ENCODE assay signal across 17 cellular contexts in genomic region chr13:39244561-39245230, GRCh38.
"Had no signal": no experiment of that assay in that cellular context is flagged by ENCODE, and none has a peak within 500 bp of the region (broad histone marks: within the 10 kb centered on the region; RNA-seq: fewer than 3 reads in every experiment).

No MANE protein-coding gene starts in this region.

- DNase-seq: activated CD4-positive, alpha-beta T cell treated with anti-CD3 and anti-CD28 coated beads, Interleukin-2, amount 50 U/mL, for 4 hours; activated CD4-positive, CD25-positive, alpha-beta regulatory T cell treated with anti-CD3 and anti-CD28 coated beads, Interleukin-2, amount 50 U/mL, for 72 hours; activated effector memory CD4-positive, alpha-beta T cell treated with Interleukin-2 at 50 U/mL for 16 hours; activated T-cell treated with anti-CD3 and anti-CD28 coated beads, Interleukin-2, amount 50 U/mL, for 24 hours; amygdala; cortex of kidney; effector memory CD4-positive, alpha-beta T cell; left ventricle myocardium inferior; mesenchymal stem cell; stimulated activated CD4-positive, alpha-beta T cell treated with anti-CD3 and anti-CD28 coated beads, Interleukin-12 subunit alpha, Interleukin-12 subunit beta, amount 100 ng/mL, for 4 hours; stimulated activated naive CD4-positive, alpha-beta T cell; substantia nigra; transverse colon had no signal

- H3K36me3 ChIP-seq: gastroesophageal sphincter, left ventricle myocardium inferior, transverse colon had no signal

- H3K9me3 ChIP-seq: gastroesophageal sphincter, left ventricle myocardium inferior, transverse colon had no signal

- ATAC-seq: activated naive CD4-positive, alpha-beta T cell treated with anti-CD3 and anti-CD28 coated beads, Interleukin-2, amount 50 U/mL, for 72 hours; gastroesophageal sphincter; natural killer cell treated with Interleukin-12 subunit alpha and Interleukin-12 subunit beta and Interleukin-15 and Interleukin-18, amount 100 ng/mL, for 72 hours had no signal

- H3K27me3 ChIP-seq: gastroesophageal sphincter, transverse colon had no signal

- H3K4me3 ChIP-seq: gastroesophageal sphincter, left ventricle myocardium inferior, transverse colon had no signal

- H3K27ac ChIP-seq: epithelial cell of prostate, gastroesophageal sphincter, left ventricle myocardium inferior, transverse colon had no signal

- H3K4me1 ChIP-seq: gastroesophageal sphincter, transverse colon had no signal
